In genomic region chr13:46122304-46122703, GRCh38 we compare ENCODE assay signal across 25 cellular contexts. TPM values are rescaled to one million over a fixed set of nuclear protein-coding genes. Genes with fewer than 3 reads are reported as not detected.
"Had no signal": no experiment of that assay in that cellular context is flagged by ENCODE, and none has a peak within 500 bp of the region (broad histone marks: within the 10 kb centered on the region; RNA-seq: fewer than 3 reads in every experiment).

No MANE protein-coding gene starts in this region.

- H3K27ac Mint-ChIP-seq: activated B cell treated with CpG ODN at 0.5 μM for 24 hours; activated CD4-positive, alpha-beta memory T cell treated with anti-CD3 and anti-CD28 coated beads for 36 hours; activated CD4-positive, alpha-beta T cell treated with anti-CD3 and anti-CD28 coated beads for 36 hours; stimulated activated memory B cell treated with anti-CD40 and anti-IgM and Interleukin-4, amounts not matched to agents 10 μg/mL and 1 μg/mL and 100 μg/mL, for 72 hours; T-helper 17 cell had no signal

- H3K4me3 Mint-ChIP-seq: activated B cell treated with CpG ODN at 0.5 μM for 24 hours; activated CD4-positive, alpha-beta memory T cell treated with anti-CD3 and anti-CD28 coated beads for 36 hours; activated CD4-positive, alpha-beta T cell treated with anti-CD3 and anti-CD28 coated beads for 36 hours; activated naive CD4-positive, alpha-beta T cell treated with anti-CD3 and anti-CD28 coated beads, Interleukin-2, amount 50 U/mL, for 24 hours; activated T-helper 1 cell treated with anti-CD3 and anti-CD28 coated beads, Interleukin-12 subunit alpha, Interleukin-12 subunit beta, Interleukin-2, Interleukin-4 antibody, amounts not matched to agents 30 ng/mL and 10 ng/mL and 1 ng/mL, durations not matched to agents 14 hours and 24 hours and 36 hours; naive B cell; stimulated activated memory B cell treated with anti-CD40 and anti-IgM and Interleukin-4, amounts not matched to agents 10 μg/mL and 1 μg/mL and 100 μg/mL, for 72 hours; T-helper 17 cell had no signal

- H3K4me3 ChIP-seq: heart left ventricle, lower lobe of right lung, stomach, thyroid gland, upper lobe of right lung had no signal

- H3K27ac ChIP-seq: heart left ventricle, lower lobe of right lung, stomach, upper lobe of right lung had no signal

- H3K27me3 Mint-ChIP-seq: activated B cell treated with CpG ODN at 0.5 μM for 24 hours; activated CD4-positive, alpha-beta memory T cell treated with anti-CD3 and anti-CD28 coated beads for 36 hours; activated CD4-positive, alpha-beta T cell treated with anti-CD3 and anti-CD28 coated beads for 36 hours; activated naive CD4-positive, alpha-beta T cell treated with anti-CD3 and anti-CD28 coated beads, Interleukin-2, amount 50 U/mL, for 24 hours; naive B cell; stimulated activated memory B cell treated with anti-CD40 and anti-IgM and Interleukin-4, amounts not matched to agents 10 μg/mL and 1 μg/mL and 100 μg/mL, for 72 hours; T-helper 17 cell had no signal

- ATAC-seq: activated CD4-positive, alpha-beta T cell treated with anti-CD3 and anti-CD28 coated beads for 36 hours; lower lobe of right lung; sciatic nerve; stimulated activated memory B cell treated with anti-CD40 and anti-IgM and Interleukin-4, amounts not matched to agents 10 μg/mL and 1 μg/mL and 100 μg/mL, for 72 hours; T-helper 17 cell; upper lobe of right lung had no signal

- H3K9me3 Mint-ChIP-seq: activated B cell treated with CpG ODN at 0.5 μM for 24 hours; activated CD4-positive, alpha-beta memory T cell treated with anti-CD3 and anti-CD28 coated beads for 36 hours; activated naive CD4-positive, alpha-beta T cell treated with anti-CD3 and anti-CD28 coated beads, Interleukin-2, amount 50 U/mL, for 24 hours; activated T-helper 1 cell treated with anti-CD3 and anti-CD28 coated beads, Interleukin-12 subunit alpha, Interleukin-12 subunit beta, Interleukin-2, Interleukin-4 antibody, amounts not matched to agents 30 ng/mL and 10 ng/mL and 1 ng/mL, durations not matched to agents 14 hours and 24 hours and 36 hours; naive B cell; stimulated activated memory B cell treated with anti-CD40 and anti-IgM and Interleukin-4, amounts not matched to agents 10 μg/mL and 1 μg/mL and 100 μg/mL, for 72 hours had no signal

- H3K36me3 ChIP-seq: thyroid gland had no signal

- DNase-seq: activated B cell treated with CpG ODN at 0.5 μM for 24 hours; activated CD4-positive, alpha-beta memory T cell treated with anti-CD3 and anti-CD28 coated beads for 36 hours; activated CD4-positive, alpha-beta T cell treated with anti-CD3 and anti-CD28 coated beads for 36 hours; activated gamma-delta T cell; effector CD4-positive, alpha-beta T cell; left cardiac atrium; lower lobe of right lung; mesendoderm; naive B cell; small intestine; stimulated activated CD4-positive, alpha-beta T cell treated with anti-CD3 and anti-CD28 coated beads, Interleukin-2, amount 100 ng/mL, for 24 hours; stomach; T-helper 17 cell; upper lobe of right lung had no signal

- H3K9me3 ChIP-seq: heart left ventricle, lower lobe of right lung, stomach, thyroid gland, upper lobe of right lung had no signal

- H3K4me1 ChIP-seq: stomach had no signal

- H3K27me3 ChIP-seq: stomach, thyroid gland, upper lobe of right lung had no signal

RNA-seq across cellular contexts. Expression of gene CPB2, which starts 17.5 kb away (rescaled TPM):
- total RNA-seq: activated B cell treated with CpG ODN at 0.5 μM for 24 hours; activated CD4-positive, alpha-beta memory T cell treated with anti-CD3 and anti-CD28 coated beads for 36 hours; activated CD4-positive, alpha-beta T cell treated with anti-CD3 and anti-CD28 coated beads for 36 hours; activated T-helper 1 cell treated with anti-CD3 and anti-CD28 coated beads, Interleukin-12 subunit alpha, Interleukin-12 subunit beta, Interleukin-2, Interleukin-4 antibody, amounts not matched to agents 30 ng/mL and 10 ng/mL and 1 ng/mL, durations not matched to agents 14 hours and 24 hours and 36 hours; astrocyte; cerebellum; epithelial cell of proximal tubule; fibroblast of villous mesenchyme; heart left ventricle; left cardiac atrium; omental fat pad; sciatic nerve; T-helper 17 cell had no signal
- polyA plus RNA-seq: heart left ventricle, small intestine, stomach had no signal
